13 cellular contexts compared by ENCODE assay signal in the genomic region with DNA sequence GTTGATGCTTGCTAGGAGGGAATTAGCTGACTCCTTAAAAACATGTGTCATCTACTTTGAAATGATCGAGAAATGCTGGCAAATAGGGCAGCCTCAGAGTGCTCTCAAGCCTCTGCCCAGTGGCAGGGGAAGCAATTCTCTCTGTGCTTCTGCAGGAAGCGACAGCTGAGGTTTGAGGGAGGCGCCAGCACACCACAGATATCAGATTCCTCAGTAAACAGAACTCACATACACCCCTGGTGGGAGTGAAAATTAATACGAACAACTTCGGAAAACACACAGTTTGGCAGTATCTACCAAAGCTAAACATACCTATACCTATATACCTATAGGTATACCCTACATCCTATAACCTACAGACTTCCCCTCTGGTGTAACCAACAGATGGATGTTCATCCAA.
DNase-seq lines count a peak whose midpoint lies in the region; ATAC-seq and TF ChIP-seq lines count a peak whose summit lies in the region.
"Had no signal": no experiment of that assay in that cellular context is flagged by ENCODE, and none has a peak within 500 bp of the region (broad histone marks: within the 10 kb centered on the region; RNA-seq: fewer than 3 reads in every experiment).

No MANE protein-coding gene starts in this region.

- no peak overlapping the region for H3K4me3 Mint-ChIP-seq in GM23338
- no peak overlapping the region for H3K4me3 Mint-ChIP-seq in T-helper 2 cell treated with Interferon-gamma antibody and Interleukin-4, amounts not matched to agents 5 μg/mL and 100 μg/mL, for 36 hours
- H3K4me3 Mint-ChIP-seq: activated naive CD4-positive, alpha-beta T cell treated with anti-CD3 and anti-CD28 coated beads for 36 hours had no signal

- no peak overlapping the region for H3K4me2 ChIP-seq in GM23338

- peak; percentile 52; the same call in 2 of the 3 replicates for ATAC-seq in GM23338
- ATAC-seq in activated CD4-positive, CD25-positive, alpha-beta regulatory T cell treated with anti-CD3 and anti-CD28 coated beads, Interleukin-2, amount 50 U/mL, for 24 hours = no peak
- ATAC-seq: sciatic nerve had no signal

- H3F3A ChIP-seq in GM23338 (replicated peaks; ENCODE audit: low read depth) = no peaks in the 10 kb centered on the region

- peaks cover 3% of the 10 kb centered on the region; the same call in 1 of the 3 replicates for H3K9me3 Mint-ChIP-seq in GM23338
- no peaks in the 10 kb centered on the region for H3K9me3 Mint-ChIP-seq in T-helper 2 cell treated with Interferon-gamma antibody and Interleukin-4, amounts not matched to agents 5 μg/mL and 100 μg/mL, for 36 hours
- H3K9me3 Mint-ChIP-seq: activated naive CD4-positive, alpha-beta T cell treated with anti-CD3 and anti-CD28 coated beads for 36 hours had no signal

- no peak overlapping the region for H3K4me3 ChIP-seq in GM23338
- H3K4me3 ChIP-seq: uterus had no signal

- H3K4me1 Mint-ChIP-seq in GM23338 = peaks cover 3% of the 10 kb centered on the region; the same call in 1 of the 3 replicates
- H3K4me1 Mint-ChIP-seq in T-helper 2 cell treated with Interferon-gamma antibody and Interleukin-4, amounts not matched to agents 5 μg/mL and 100 μg/mL, for 36 hours (ENCODE audit: low read depth) = peaks cover 3% of the 10 kb centered on the region

- H3K4me1 ChIP-seq in GM23338 (ENCODE audit: insufficient read depth) = no peaks in the 10 kb centered on the region
- H3K4me1 ChIP-seq: uterus had no signal

- H3K27ac Mint-ChIP-seq in GM23338 = no peak overlapping the region
- no peak overlapping the region for H3K27ac Mint-ChIP-seq in T-helper 2 cell treated with Interferon-gamma antibody and Interleukin-4, amounts not matched to agents 5 μg/mL and 100 μg/mL, for 36 hours
- H3K27ac Mint-ChIP-seq: activated naive CD4-positive, alpha-beta T cell treated with anti-CD3 and anti-CD28 coated beads for 36 hours had no signal

- peak in 1 of 2 experiments; percentile 22; a peak in 1 of 4 replicates for TF ChIP-seq CTCF in GM23338 (conservative IDR thresholded peaks at IDR 0.05; ENCODE audit: low read depth in 2 of 2)

- no peak for DNase-seq in GM23338 (ENCODE audit: low spot score)
- DNase-seq in NCI-H1417 treated with DMSO at 0.1 percent for 48 hours (lab: John Stamatoyannopoulos, UW) = peak; percentile 74
- DNase-seq in OCI-M1 (lab: John Stamatoyannopoulos, UW) = peak; percentile 59
- peak; percentile 5 for DNase-seq in kidney tubule cell (ENCODE audit: low spot score)
- DNase-seq in T-helper 2 cell treated with Interferon-gamma antibody and Interleukin-4, amounts not matched to agents 5 μg/mL and 100 μg/mL, for 36 hours (ENCODE audit: low spot score) = no peak
- no peak for DNase-seq in iPS-NIHi11 (ENCODE audit: low spot score)
- no peak for DNase-seq in activated T-cell treated with anti-CD3 and anti-CD28 coated beads, Interleukin-2, amount 50 U/mL, for 1 hour
- DNase-seq: activated naive CD4-positive, alpha-beta T cell treated with anti-CD3 and anti-CD28 coated beads for 36 hours; Calu3; GOT3; uterus had no signal

- no peaks in the 10 kb centered on the region for H3K36me3 Mint-ChIP-seq in GM23338 (ENCODE audit: low read depth)
- H3K36me3 Mint-ChIP-seq in T-helper 2 cell treated with Interferon-gamma antibody and Interleukin-4, amounts not matched to agents 5 μg/mL and 100 μg/mL, for 36 hours (ENCODE audit: low read depth) = no peaks in the 10 kb centered on the region

- no peaks in the 10 kb centered on the region for H3K36me3 ChIP-seq in GM23338 (ENCODE audit: insufficient read depth)
- H3K36me3 ChIP-seq: uterus had no signal

- no peak overlapping the region for H2AFZ ChIP-seq in GM23338

- no peaks in the 10 kb centered on the region for H3K79me2 ChIP-seq in GM23338 (replicated peaks; ENCODE audit: insufficient read depth)

- 0 out of 2 replicates have a peak, but pooled peaks cover 3% of the 10 kb centered on the region for H4K20me1 ChIP-seq in GM23338 (replicated peaks; ENCODE audit: insufficient read depth)

- no peaks in the 10 kb centered on the region for H3K27me3 ChIP-seq in GM23338 (ENCODE audit: insufficient read depth)
- H3K27me3 ChIP-seq: uterus had no signal

- no peak overlapping the region for H3K27ac ChIP-seq in GM23338 (ENCODE audit: low read depth)
- H3K27ac ChIP-seq: uterus had no signal

- no peaks in the 10 kb centered on the region for H3K9me2 ChIP-seq in GM23338 (ENCODE audit: insufficient read depth)

- peaks cover 3% of the 10 kb centered on the region for H3K27me3 Mint-ChIP-seq in GM23338 (ENCODE audit: insufficient read depth, low read depth, poor library complexity)
- no peaks in the 10 kb centered on the region for H3K27me3 Mint-ChIP-seq in T-helper 2 cell treated with Interferon-gamma antibody and Interleukin-4, amounts not matched to agents 5 μg/mL and 100 μg/mL, for 36 hours (ENCODE audit: low read depth)

TF ChIP-seq in GM23338, 12 proteins besides CTCF, POLR2A, EP300 and RAD21 (continues in another document):
- TF ChIP-seq CREB1 (CRISPR knock-in tag; IDR thresholded peaks at IDR 0.05; ENCODE audit: low read depth) (no peak), STAT1 (IDR thresholded peaks at IDR 0.05; ENCODE audit: unreplicated experiment) (no peak), EZH2 (IDR thresholded peaks at IDR 0.05; ENCODE audit: low read depth, unreplicated experiment) (no peak), EZH2phosphoT487 (IDR thresholded peaks at IDR 0.05; ENCODE audit: unreplicated experiment) (no peak), POLR2AphosphoS5 (IDR thresholded peaks at IDR 0.05; ENCODE audit: low read depth) (no peak), ZNF114 (CRISPR knock-in tag; IDR thresholded peaks at IDR 0.05) (no peak), NANOG (IDR thresholded peaks at IDR 0.05; ENCODE audit: borderline replicate concordance) (no peak), ZNF331 (CRISPR knock-in tag; IDR thresholded peaks at IDR 0.05; ENCODE audit: low read depth) (no peak), JUNB (IDR thresholded peaks at IDR 0.05; ENCODE audit: unreplicated experiment) (no peak)
- TF ChIP-seq, protein P1, sequence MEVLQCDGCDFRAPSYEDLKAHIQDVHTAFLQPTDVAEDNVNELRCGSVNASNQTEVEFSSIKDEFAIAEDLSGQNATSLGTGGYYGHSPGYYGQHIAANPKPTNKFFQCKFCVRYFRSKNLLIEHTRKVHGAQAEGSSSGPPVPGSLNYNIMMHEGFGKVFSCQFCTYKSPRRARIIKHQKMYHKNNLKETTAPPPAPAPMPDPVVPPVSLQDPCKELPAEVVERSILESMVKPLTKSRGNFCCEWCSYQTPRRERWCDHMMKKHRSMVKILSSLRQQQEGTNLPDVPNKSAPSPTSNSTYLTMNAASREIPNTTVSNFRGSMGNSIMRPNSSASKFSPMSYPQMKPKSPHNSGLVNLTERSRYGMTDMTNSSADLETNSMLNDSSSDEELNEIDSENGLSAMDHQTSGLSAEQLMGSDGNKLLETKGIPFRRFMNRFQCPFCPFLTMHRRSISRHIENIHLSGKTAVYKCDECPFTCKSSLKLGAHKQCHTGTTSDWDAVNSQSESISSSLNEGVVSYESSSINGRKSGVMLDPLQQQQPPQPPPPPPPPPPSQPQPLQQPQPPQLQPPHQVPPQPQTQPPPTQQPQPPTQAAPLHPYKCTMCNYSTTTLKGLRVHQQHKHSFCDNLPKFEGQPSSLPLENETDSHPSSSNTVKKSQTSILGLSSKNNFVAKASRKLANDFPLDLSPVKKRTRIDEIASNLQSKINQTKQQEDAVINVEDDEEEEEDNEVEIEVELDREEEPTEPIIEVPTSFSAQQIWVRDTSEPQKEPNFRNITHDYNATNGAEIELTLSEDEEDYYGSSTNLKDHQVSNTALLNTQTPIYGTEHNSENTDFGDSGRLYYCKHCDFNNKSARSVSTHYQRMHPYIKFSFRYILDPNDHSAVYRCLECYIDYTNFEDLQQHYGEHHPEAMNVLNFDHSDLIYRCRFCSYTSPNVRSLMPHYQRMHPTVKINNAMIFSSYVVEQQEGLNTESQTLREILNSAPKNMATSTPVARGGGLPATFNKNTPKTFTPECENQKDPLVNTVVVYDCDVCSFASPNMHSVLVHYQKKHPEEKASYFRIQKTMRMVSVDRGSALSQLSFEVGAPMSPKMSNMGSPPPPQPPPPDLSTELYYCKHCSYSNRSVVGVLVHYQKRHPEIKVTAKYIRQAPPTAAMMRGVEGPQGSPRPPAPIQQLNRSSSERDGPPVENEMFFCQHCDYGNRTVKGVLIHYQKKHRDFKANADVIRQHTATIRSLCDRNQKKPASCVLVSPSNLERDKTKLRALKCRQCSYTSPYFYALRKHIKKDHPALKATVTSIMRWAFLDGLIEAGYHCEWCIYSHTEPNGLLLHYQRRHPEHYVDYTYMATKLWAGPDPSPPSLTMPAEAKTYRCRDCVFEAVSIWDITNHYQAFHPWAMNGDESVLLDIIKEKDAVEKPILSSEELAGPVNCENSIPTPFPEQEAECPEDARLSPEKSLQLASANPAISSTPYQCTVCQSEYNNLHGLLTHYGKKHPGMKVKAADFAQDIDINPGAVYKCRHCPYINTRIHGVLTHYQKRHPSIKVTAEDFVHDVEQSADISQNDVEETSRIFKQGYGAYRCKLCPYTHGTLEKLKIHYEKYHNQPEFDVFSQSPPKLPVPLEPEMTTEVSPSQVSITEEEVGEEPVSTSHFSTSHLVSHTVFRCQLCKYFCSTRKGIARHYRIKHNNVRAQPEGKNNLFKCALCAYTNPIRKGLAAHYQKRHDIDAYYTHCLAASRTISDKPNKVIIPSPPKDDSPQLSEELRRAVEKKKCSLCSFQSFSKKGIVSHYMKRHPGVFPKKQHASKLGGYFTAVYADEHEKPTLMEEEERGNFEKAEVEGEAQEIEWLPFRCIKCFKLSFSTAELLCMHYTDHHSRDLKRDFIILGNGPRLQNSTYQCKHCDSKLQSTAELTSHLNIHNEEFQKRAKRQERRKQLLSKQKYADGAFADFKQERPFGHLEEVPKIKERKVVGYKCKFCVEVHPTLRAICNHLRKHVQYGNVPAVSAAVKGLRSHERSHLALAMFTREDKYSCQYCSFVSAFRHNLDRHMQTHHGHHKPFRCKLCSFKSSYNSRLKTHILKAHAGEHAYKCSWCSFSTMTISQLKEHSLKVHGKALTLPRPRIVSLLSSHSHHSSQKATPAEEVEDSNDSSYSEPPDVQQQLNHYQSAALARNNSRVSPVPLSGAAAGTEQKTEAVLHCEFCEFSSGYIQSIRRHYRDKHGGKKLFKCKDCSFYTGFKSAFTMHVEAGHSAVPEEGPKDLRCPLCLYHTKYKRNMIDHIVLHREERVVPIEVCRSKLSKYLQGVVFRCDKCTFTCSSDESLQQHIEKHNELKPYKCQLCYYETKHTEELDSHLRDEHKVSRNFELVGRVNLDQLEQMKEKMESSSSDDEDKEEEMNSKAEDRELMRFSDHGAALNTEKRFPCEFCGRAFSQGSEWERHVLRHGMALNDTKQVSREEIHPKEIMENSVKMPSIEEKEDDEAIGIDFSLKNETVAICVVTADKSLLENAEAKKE (CRISPR knock-in tag; IDR thresholded peaks at IDR 0.05) = no peak

Comparison
In these comparisons a context has a peak if more than half of its experiments do, and no peak if none do; other contexts are left out.
1. DNase-seq: peak in NCI-H1417 treated with DMSO at 0.1 percent for 48 hours (single experiment), OCI-M1 (single experiment) and kidney tubule cell (single experiment); none in GM23338 (single experiment), T-helper 2 cell treated with Interferon-gamma antibody and Interleukin-4, amounts not matched to agents 5 μg/mL and 100 μg/mL, for 36 hours (single experiment), iPS-NIHi11 (single experiment) and activated T-cell treated with anti-CD3 and anti-CD28 coated beads, Interleukin-2, amount 50 U/mL, for 1 hour (single experiment).